ENCODE assay signal across 28 cellular contexts in genomic region chr13:25353344-25353743, GRCh38.
"Had no signal": no experiment of that assay in that cellular context is flagged by ENCODE, and none has a peak within 500 bp of the region (broad histone marks: within the 10 kb centered on the region; RNA-seq: fewer than 3 reads in every experiment).

No MANE protein-coding gene starts in this region.

- FAIRE-seq: urothelium cell line had no signal

- DNase-seq: stimulated activated CD4-positive, alpha-beta T cell treated with anti-CD3 and anti-CD28 coated beads, Interleukin-2, amount 100 ng/mL, for 48 hours; stimulated activated CD4-positive, alpha-beta T cell treated with anti-CD3 and anti-CD28 coated beads, Interleukin-4, amount 100 ng/mL, for 1 hour; stimulated activated CD4-positive, alpha-beta T cell treated with anti-CD3 and anti-CD28 coated beads, Interleukin-4, amount 100 ng/mL, for 24 hours; stimulated activated CD4-positive, alpha-beta T cell treated with anti-CD3 and anti-CD28 coated beads, Interleukin-4, amount 100 ng/mL, for 4 hours; stimulated activated CD8-positive, alpha-beta memory T cell treated with anti-CD3 and anti-CD28 coated beads, Interleukin-4, amount 100 ng/mL, for 48 hours; stimulated activated naive B cell treated with anti-CD40 and anti-IgM and Interleukin-4, amounts not matched to agents 10 μg/mL and 1 μg/mL and 100 μg/mL, for 72 hours; stimulated activated naive CD4-positive, alpha-beta T cell; stimulated activated naive CD4-positive, alpha-beta T cell treated with Interleukin-2 at 50 U/mL for 16 hours; stimulated activated naive CD8-positive, alpha-beta T cell treated with anti-CD3 and anti-CD28 coated beads, Interleukin-15, amount 100 ng/mL, for 72 hours; stimulated activated naive CD8-positive, alpha-beta T cell treated with anti-CD3 and anti-CD28 coated beads, Interleukin-15, Interleukin-2, amounts not matched to agents 100 U/mL and 50 U/mL, for 24 hours; stomach; substantia nigra; testis; thyroid gland; tibial artery; transverse colon; upper lobe of left lung; upper lobe of right lung; uterus had no signal

- H3K36me3 ChIP-seq: stomach, suprapubic skin, thoracic aorta, thyroid gland, tibial artery, tibial nerve, transverse colon, upper lobe of left lung, upper lobe of right lung, uterus, vagina had no signal

- H3K4me1 Mint-ChIP-seq: stimulated activated effector memory CD8-positive, alpha-beta T cell treated with anti-CD3 and anti-CD28 coated beads, Interleukin-12 subunit alpha, Interleukin-12 subunit beta, amount 100 ng/mL, for 72 hours; stimulated activated naive CD8-positive, alpha-beta T cell treated with anti-CD3 and anti-CD28 coated beads, Interleukin-15, amount 100 ng/mL, for 72 hours had no signal

- H3K4me1 ChIP-seq: stomach, suprapubic skin, testis, thyroid gland, tibial artery, tibial nerve, transverse colon, upper lobe of left lung, upper lobe of right lung, uterus, vagina had no signal

- ATAC-seq: stimulated activated effector memory CD8-positive, alpha-beta T cell treated with anti-CD3 and anti-CD28 coated beads, Interleukin-12 subunit alpha, Interleukin-12 subunit beta, amount 100 ng/mL, for 72 hours; stimulated activated memory B cell treated with anti-CD40 and anti-IgM and Interleukin-4, amounts not matched to agents 10 μg/mL and 1 μg/mL and 100 μg/mL, for 72 hours; stimulated activated naive B cell treated with anti-CD40 and anti-IgM and Interleukin-4, amounts not matched to agents 10 μg/mL and 1 μg/mL and 100 μg/mL, for 72 hours; stimulated activated naive CD8-positive, alpha-beta T cell treated with anti-CD3 and anti-CD28 coated beads, Interleukin-15, amount 100 ng/mL, for 72 hours; stimulated activated naive CD8-positive, alpha-beta T cell treated with anti-CD3 and anti-CD28 coated beads, Interleukin-15, Interleukin-2, amounts not matched to agents 100 U/mL and 50 U/mL, for 24 hours; upper lobe of right lung had no signal

- H3K27ac ChIP-seq: stomach, suprapubic skin, testis, thoracic aorta, thyroid gland, tibial artery, tibial nerve, transverse colon, upper lobe of left lung, upper lobe of right lung, uterus, vagina had no signal

- H3K27me3 ChIP-seq: testis, thyroid gland, tibial artery, tibial nerve, upper lobe of left lung, uterus, vagina had no signal

- H3K4me3 ChIP-seq: stomach, suprapubic skin, testis, thoracic aorta, thyroid gland, tibial artery, tibial nerve, transverse colon, upper lobe of left lung, upper lobe of right lung, uterus, vagina had no signal

- H3K9me3 ChIP-seq: stomach, suprapubic skin, testis, thoracic aorta, thyroid gland, tibial artery, transverse colon, upper lobe of left lung, upper lobe of right lung, uterus, vagina had no signal

- H3K4me3 Mint-ChIP-seq: stimulated activated effector memory CD8-positive, alpha-beta T cell treated with anti-CD3 and anti-CD28 coated beads, Interleukin-12 subunit alpha, Interleukin-12 subunit beta, amount 100 ng/mL, for 72 hours; stimulated activated memory B cell treated with anti-CD40 and anti-IgM and Interleukin-4, amounts not matched to agents 10 μg/mL and 1 μg/mL and 100 μg/mL, for 72 hours; stimulated activated naive B cell treated with anti-CD40 and anti-IgM and Interleukin-4, amounts not matched to agents 10 μg/mL and 1 μg/mL and 100 μg/mL, for 72 hours; stimulated activated naive CD8-positive, alpha-beta T cell treated with anti-CD3 and anti-CD28 coated beads, Interleukin-15, amount 100 ng/mL, for 72 hours; stimulated activated naive CD8-positive, alpha-beta T cell treated with anti-CD3 and anti-CD28 coated beads, Interleukin-15, Interleukin-2, amounts not matched to agents 100 ng/mL and 50 ng/mL, for 24 hours; type B pancreatic cell had no signal

- H3K36me3 Mint-ChIP-seq: stimulated activated effector memory CD8-positive, alpha-beta T cell treated with anti-CD3 and anti-CD28 coated beads, Interleukin-12 subunit alpha, Interleukin-12 subunit beta, amount 100 ng/mL, for 72 hours; type B pancreatic cell had no signal

- H3K9me3 Mint-ChIP-seq: stimulated activated effector memory CD8-positive, alpha-beta T cell treated with anti-CD3 and anti-CD28 coated beads, Interleukin-12 subunit alpha, Interleukin-12 subunit beta, amount 100 ng/mL, for 72 hours; stimulated activated naive CD8-positive, alpha-beta T cell treated with anti-CD3 and anti-CD28 coated beads, Interleukin-15, amount 100 ng/mL, for 72 hours; stimulated activated naive CD8-positive, alpha-beta T cell treated with anti-CD3 and anti-CD28 coated beads, Interleukin-15, Interleukin-2, amounts not matched to agents 100 ng/mL and 50 ng/mL, for 24 hours; type B pancreatic cell had no signal

- H3K27ac Mint-ChIP-seq: stimulated activated effector memory CD8-positive, alpha-beta T cell treated with anti-CD3 and anti-CD28 coated beads, Interleukin-12 subunit alpha, Interleukin-12 subunit beta, amount 100 ng/mL, for 72 hours; stimulated activated memory B cell treated with anti-CD40 and anti-IgM and Interleukin-4, amounts not matched to agents 10 μg/mL and 1 μg/mL and 100 μg/mL, for 72 hours; stimulated activated naive B cell treated with anti-CD40 and anti-IgM and Interleukin-4, amounts not matched to agents 10 μg/mL and 1 μg/mL and 100 μg/mL, for 72 hours; stimulated activated naive CD8-positive, alpha-beta T cell treated with anti-CD3 and anti-CD28 coated beads, Interleukin-15, Interleukin-2, amounts not matched to agents 100 ng/mL and 50 ng/mL, for 24 hours; type B pancreatic cell had no signal
